ENCODE assay signal across 8 cellular contexts in genomic region chr15:55277116-55277564, GRCh38. TPM values are rescaled to one million over a fixed set of nuclear protein-coding genes. Genes with fewer than 3 reads are reported as not detected.
A peak's percentile ranks its signal among the peaks of the same experiment; 100 is the strongest.
DNase-seq lines count a peak whose midpoint lies in the region; ATAC-seq and TF ChIP-seq lines count a peak whose summit lies in the region.

No MANE protein-coding gene starts in this region.

- no peaks in the 10 kb centered on the region for H4K20me1 ChIP-seq in mammary epithelial cell (ENCODE audit: insufficient read depth, low read length)

- H3K36me3 Mint-ChIP-seq in naive thymus-derived CD8-positive, alpha-beta T cell = peaks cover 0 to 3% (median 2%) of the 10 kb centered on the region in 3 donors

- H3K4me1 ChIP-seq in breast epithelium = no peaks in the 10 kb centered on the region
- peaks cover 18% of the 10 kb centered on the region for H3K4me1 ChIP-seq in mammary epithelial cell (ENCODE audit: insufficient read depth, low read length)
- peaks cover 0 to 14% (median 2%) of the 10 kb centered on the region in 4 donors for H3K4me1 ChIP-seq in tibial artery

- no peaks in the 10 kb centered on the region for H3K27me3 ChIP-seq in breast epithelium
- no peaks in the 10 kb centered on the region for H3K27me3 ChIP-seq in mammary epithelial cell (ENCODE audit: insufficient read depth, low read length)
- H3K27me3 ChIP-seq in tibial artery = no peaks in the 10 kb centered on the region

- peaks cover 33% of the 10 kb centered on the region for H3K79me2 ChIP-seq in mammary epithelial cell (ENCODE audit: insufficient read depth, low read length)

- TF ChIP-seq POLR2A in breast epithelium (IDR thresholded peaks at IDR 0.05) = no peak

- 75% methylated on average over 5 of the region's 7 CpGs for WGBS in mammary epithelial cell (ENCODE audit: low coverage, missing lambda C conversion rate)

- H3K27ac ChIP-seq in breast epithelium (peak overlapping the region; percentile 10 to 13), mammary epithelial cell (ENCODE audit: insufficient read depth, low read depth, low read length) (no peak overlapping the region), tibial artery (no peak overlapping the region)

- in situ Hi-C loops in mammary epithelial cell (cut with MboI; ENCODE audit: low sequenced_read_pairs in 2 of 2) = no loop called here

- no peaks in the 10 kb centered on the region for H3K9me3 ChIP-seq in breast epithelium
- no peaks in the 10 kb centered on the region for H3K9me3 ChIP-seq in mammary epithelial cell (replicated peaks; ENCODE audit: insufficient read depth, low read length)
- no peaks in the 10 kb centered on the region for H3K9me3 ChIP-seq in tibial artery

- no peak overlapping the region for H3K4me2 ChIP-seq in mammary epithelial cell (ENCODE audit: insufficient read depth, low read depth, low read length)

- intact Hi-C loops in breast epithelium (cut with DNase I; ENCODE audit: low total_unique reads) (no loop called here), mammary epithelial cell (cut with micrococcal nuclease) (no loop called here), tibial artery (cut with DNase I; ENCODE audit: low total_unique reads) (no loop called here)

- POLR2A ChIA-PET in naive thymus-derived CD8-positive, alpha-beta T cell (lab: Charles Lee) = interaction anchor here (0.6 to 3.5 kb wide), 7 partner anchors 9 to 80 kb away, joined by 3 to 19 read pairs (median 5); partner anchors contain the start of genes PIGB, PIGBOS1 and RSL24D1

- H3K4me3 ChIP-seq in breast epithelium = no peak overlapping the region
- H3K4me3 ChIP-seq in mammary epithelial cell (replicated peaks in 1 of 3; ENCODE audit: insufficient read depth in 1 of 3, low read depth in 2 of 3, low read length in 3 of 3) = no peak overlapping the region
- no peak overlapping the region for H3K4me3 ChIP-seq in tibial artery

- H3K27me3 Mint-ChIP-seq in naive thymus-derived CD8-positive, alpha-beta T cell = no peaks in the 10 kb centered on the region

- H3K4me3 Mint-ChIP-seq in naive thymus-derived CD8-positive, alpha-beta T cell = peak overlapping the region; percentile 65 to 86 (median 76)

- peak; percentile 60 for ATAC-seq in HG03354 (IDR thresholded peaks at IDR 0.05; ENCODE audit: poor library complexity, severe bottlenecking, unreplicated experiment)
- ATAC-seq in naive thymus-derived CD8-positive, alpha-beta T cell = peak; percentile 56 to 66

- H3K27ac Mint-ChIP-seq in naive thymus-derived CD8-positive, alpha-beta T cell = peak overlapping the region; percentile 91 to 98 (median 95)

- BruUV-seq in mammary epithelial cell (replicated peaks; lab: Mats Ljungman, UMichigan) = no TSS peak

- TF ChIP-seq CTCF in breast epithelium (IDR thresholded peaks at IDR 0.05) (no peak), mammary epithelial cell (conservative IDR thresholded peaks at IDR 0.05 in 1 of 2, IDR thresholded peaks at IDR 0.05 in 1 of 2; ENCODE audit: extremely low read depth in 1 of 2, insufficient read depth in 1 of 2, low read depth in 1 of 2, low read length in 2 of 2) (no peak), tibial artery (IDR thresholded peaks at IDR 0.05) (no peak)

- peaks cover 28 to 88% (median 77%) of the 10 kb centered on the region in 4 donors for H3K4me1 Mint-ChIP-seq in naive thymus-derived CD8-positive, alpha-beta T cell

- H3K9me3 Mint-ChIP-seq in naive thymus-derived CD8-positive, alpha-beta T cell = no peaks in the 10 kb centered on the region

- CTCF ChIA-PET in mammary epithelial cell (lab: Charles Lee; ENCODE audit: low non-redundant PET) = no interaction called here

- dilution Hi-C loops in mammary epithelial cell (cut with HindIII; ENCODE audit: low sequenced_read_pairs) = loop anchor here (5.0 kb wide), 1 partner anchor 95 kb away; no protein-coding TSS in a partner anchor

- DNase-seq in breast epithelium (ENCODE audit: low spot score in 2 of 2) (no peak), mammary epithelial cell (no peak), NCI-H187 (lab: John Stamatoyannopoulos, UW) (no peak), tibial artery (no peak), SK-N-DZ (ENCODE audit: low spot score) (no peak)
- DNase-seq in activated CD4-positive, alpha-beta T cell treated with anti-CD3 and anti-CD28 coated beads, Interleukin-2, amount 50 U/mL, for 1 hour = peak; percentile 31
- DNase-seq in naive thymus-derived CD8-positive, alpha-beta T cell = peak in 6 of 10 donors; percentile 10 to 65 (median 38)

- H2AFZ ChIP-seq in mammary epithelial cell (ENCODE audit: low read depth, low read length) = no peak overlapping the region

- no peak overlapping the region for H3K9ac ChIP-seq in mammary epithelial cell (ENCODE audit: insufficient read depth, low read length)

- H3K36me3 ChIP-seq in breast epithelium (no peaks in the 10 kb centered on the region), mammary epithelial cell (ENCODE audit: insufficient read depth, low read length) (no peaks in the 10 kb centered on the region), tibial artery (peaks cover 0 to 5% (median 0%) of the 10 kb centered on the region in 3 donors)

RNA-seq across cellular contexts. Expression of gene RAB27A, which starts 12.5 kb away (rescaled TPM):
- total RNA-seq in breast epithelium = 10 to 100 TPM in 2 of 3 donors, 1 to 10 TPM in 1; 7.4 to 21.3 (median 18.3) TPM
- total RNA-seq in mammary epithelial cell = 10 to 100 TPM; 14.7 to 25.9 TPM
- 19.5 TPM for polyA plus RNA-seq in mammary epithelial cell
- polyA minus RNA-seq in mammary epithelial cell = 30.4 TPM
- total RNA-seq in naive thymus-derived CD8-positive, alpha-beta T cell = 10 to 100 TPM; 26.2 to 28.0 TPM
- polyA plus RNA-seq in naive thymus-derived CD8-positive, alpha-beta T cell = 10 to 100 TPM; 35.0 to 88.0 (median 39.3) TPM
- polyA plus RNA-seq in SK-N-DZ (2014; cell fraction: cytosol; rRNA removed) = 1.1 and 1.2 TPM in 2 replicates
- polyA plus RNA-seq in SK-N-DZ (2014; cell fraction: nucleus; rRNA removed) = 0.84 and 2.1 TPM in 2 replicates

RNA-seq across cellular contexts. Expression of gene PIGBOS1, which starts 41.8 kb away (rescaled TPM):
- total RNA-seq in breast epithelium (10 to 100 TPM; 11.8 to 15.0 (median 12.7) TPM), mammary epithelial cell (10 to 100 TPM in 1 of 2 donors, 1 to 10 TPM in 1; 3.8 to 10.9 TPM)
- 13.8 TPM for polyA plus RNA-seq in mammary epithelial cell
- polyA minus RNA-seq in mammary epithelial cell = not detected
- total RNA-seq in naive thymus-derived CD8-positive, alpha-beta T cell = 10 to 100 TPM; 15.7 to 16.5 TPM
- 10 to 100 TPM; 28.4 to 37.5 (median 34.0) TPM for polyA plus RNA-seq in naive thymus-derived CD8-positive, alpha-beta T cell
- polyA plus RNA-seq in SK-N-DZ (2014; cell fraction: cytosol; rRNA removed) = 24.2 and 41.7 TPM in 2 replicates
- polyA plus RNA-seq in SK-N-DZ (2014; cell fraction: nucleus; rRNA removed) = 6.5 and 36.2 TPM in 2 replicates

RNA-seq across cellular contexts. Expression of gene PIGB, which starts 41.9 kb away (rescaled TPM):
- 10 to 100 TPM; 11.0 to 18.1 (median 11.5) TPM for total RNA-seq in breast epithelium
- total RNA-seq in mammary epithelial cell = 10 to 100 TPM; 23.8 to 24.4 TPM
- polyA plus RNA-seq in mammary epithelial cell = 12.0 TPM
- polyA minus RNA-seq in mammary epithelial cell = 11.1 TPM
- total RNA-seq in naive thymus-derived CD8-positive, alpha-beta T cell = 10 to 100 TPM; 12.4 to 21.2 TPM
- 10 to 100 TPM; 10.8 to 15.3 (median 13.5) TPM for polyA plus RNA-seq in naive thymus-derived CD8-positive, alpha-beta T cell
- 4.8 and 7.1 TPM in 2 replicates for polyA plus RNA-seq in SK-N-DZ (2014; cell fraction: cytosol; rRNA removed)
- 9.8 and 12.9 TPM in 2 replicates for polyA plus RNA-seq in SK-N-DZ (2014; cell fraction: nucleus; rRNA removed)

Comparison
In these comparisons a context has a peak if more than half of its experiments do, and no peak if none do; other contexts are left out.
1. H3K27ac ChIP-seq: peak in breast epithelium (2 of 2); none in mammary epithelial cell (single experiment) and tibial artery (0 of 2).
2. DNase-seq: peak in activated CD4-positive, alpha-beta T cell treated with anti-CD3 and anti-CD28 coated beads, Interleukin-2, amount 50 U/mL, for 1 hour (single experiment) and naive thymus-derived CD8-positive, alpha-beta T cell (6 of 10); none in breast epithelium (0 of 2), mammary epithelial cell (single experiment), NCI-H187 (0 of 2), tibial artery (0 of 2) and SK-N-DZ (single experiment).